In the genomic region with DNA sequence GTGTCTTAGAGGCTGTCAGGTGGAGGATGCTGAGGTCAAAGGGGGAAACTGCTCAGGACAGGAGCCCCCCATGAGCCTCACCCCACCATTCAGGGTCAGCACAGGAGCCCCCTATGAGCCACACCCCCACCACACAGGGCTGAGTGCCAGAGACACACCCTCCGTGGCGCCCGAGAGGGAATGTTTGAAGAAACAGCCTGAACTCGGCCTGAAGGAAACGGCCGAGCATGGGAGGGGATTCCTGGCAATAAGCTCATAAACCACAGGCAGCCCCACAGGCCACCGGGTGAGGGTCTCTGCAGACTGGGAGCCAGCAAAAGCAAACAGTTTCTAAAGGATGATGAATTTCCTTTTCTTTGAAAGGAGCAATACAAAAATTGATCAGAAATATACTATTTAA, we compare ENCODE assay signal across 21 cellular contexts.
"Had no signal": no experiment of that assay in that cellular context is flagged by ENCODE, and none has a peak within 500 bp of the region (broad histone marks: within the 10 kb centered on the region; RNA-seq: fewer than 3 reads in every experiment).

No MANE protein-coding gene starts in this region.

- H3K27me3 Mint-ChIP-seq: activated naive CD8-positive, alpha-beta T cell treated with anti-CD3 and anti-CD28 coated beads for 36 hours; natural killer cell treated with Interleukin-12 subunit alpha and Interleukin-12 subunit beta and Interleukin-15 and Interleukin-18, amount 100 ng/mL, for 72 hours; stimulated activated memory B cell treated with anti-CD40 and anti-IgM and Interleukin-4, amounts not matched to agents 10 μg/mL and 1 μg/mL and 100 μg/mL, for 72 hours had no signal

- H3K4me3 ChIP-seq: left ventricle myocardium inferior, stomach, suprapubic skin, tibial nerve had no signal

- H3K4me3 Mint-ChIP-seq: activated naive CD8-positive, alpha-beta T cell treated with anti-CD3 and anti-CD28 coated beads for 36 hours; natural killer cell treated with Interleukin-12 subunit alpha and Interleukin-12 subunit beta and Interleukin-15 and Interleukin-18, amount 100 ng/mL, for 72 hours; stimulated activated memory B cell treated with anti-CD40 and anti-IgM and Interleukin-4, amounts not matched to agents 10 μg/mL and 1 μg/mL and 100 μg/mL, for 72 hours had no signal

- H3K9me3 ChIP-seq: left ventricle myocardium inferior, stomach, suprapubic skin, tibial nerve had no signal

- H3K27ac ChIP-seq: left ventricle myocardium inferior, parathyroid adenoma, stomach, suprapubic skin, WERI-Rb-1 had no signal

- H3K36me3 ChIP-seq: left ventricle myocardium inferior, suprapubic skin, tibial nerve, WERI-Rb-1 had no signal

- ATAC-seq: natural killer cell treated with Interleukin-12 subunit alpha and Interleukin-12 subunit beta and Interleukin-15 and Interleukin-18, amount 100 ng/mL, for 72 hours; sciatic nerve; stimulated activated memory B cell treated with anti-CD40 and anti-IgM and Interleukin-4, amounts not matched to agents 10 μg/mL and 1 μg/mL and 100 μg/mL, for 72 hours had no signal

- H3K27me3 ChIP-seq: tibial nerve had no signal

- H3K9me3 Mint-ChIP-seq: activated naive CD8-positive, alpha-beta T cell treated with anti-CD3 and anti-CD28 coated beads for 36 hours; natural killer cell treated with Interleukin-12 subunit alpha and Interleukin-12 subunit beta and Interleukin-15 and Interleukin-18, amount 100 ng/mL, for 72 hours; stimulated activated memory B cell treated with anti-CD40 and anti-IgM and Interleukin-4, amounts not matched to agents 10 μg/mL and 1 μg/mL and 100 μg/mL, for 72 hours had no signal

- H3K4me1 ChIP-seq: left ventricle myocardium inferior, parathyroid adenoma, stomach, suprapubic skin had no signal

- H2AFZ ChIP-seq: parathyroid adenoma had no signal

- H3K36me3 Mint-ChIP-seq: activated naive CD8-positive, alpha-beta T cell treated with anti-CD3 and anti-CD28 coated beads for 36 hours; natural killer cell treated with Interleukin-12 subunit alpha and Interleukin-12 subunit beta and Interleukin-15 and Interleukin-18, amount 100 ng/mL, for 72 hours; stimulated activated memory B cell treated with anti-CD40 and anti-IgM and Interleukin-4, amounts not matched to agents 10 μg/mL and 1 μg/mL and 100 μg/mL, for 72 hours had no signal

- H3K27ac Mint-ChIP-seq: activated naive CD8-positive, alpha-beta T cell treated with anti-CD3 and anti-CD28 coated beads for 36 hours; natural killer cell treated with Interleukin-12 subunit alpha and Interleukin-12 subunit beta and Interleukin-15 and Interleukin-18, amount 100 ng/mL, for 72 hours; stimulated activated memory B cell treated with anti-CD40 and anti-IgM and Interleukin-4, amounts not matched to agents 10 μg/mL and 1 μg/mL and 100 μg/mL, for 72 hours had no signal

- H3K4me1 Mint-ChIP-seq: activated naive CD8-positive, alpha-beta T cell treated with anti-CD3 and anti-CD28 coated beads for 36 hours; stimulated activated memory B cell treated with anti-CD40 and anti-IgM and Interleukin-4, amounts not matched to agents 10 μg/mL and 1 μg/mL and 100 μg/mL, for 72 hours had no signal

- DNase-seq: activated CD4-positive, alpha-beta T cell treated with anti-CD3 and anti-CD28 coated beads, Interleukin-2, amount 50 U/mL, for 1 hour; activated CD4-positive, CD25-positive, alpha-beta regulatory T cell treated with anti-CD3 and anti-CD28 coated beads, Interleukin-2, amount 50 U/mL, for 72 hours; activated naive CD4-positive, alpha-beta T cell treated with Interleukin-2 at 50 U/mL for 16 hours; activated naive CD8-positive, alpha-beta T cell treated with anti-CD3 and anti-CD28 coated beads for 36 hours; activated T-cell treated with anti-CD3 and anti-CD28 coated beads, Interleukin-2, amount 50 U/mL, for 1 hour; central memory CD4-positive, alpha-beta T cell; effector memory CD4-positive, alpha-beta T cell; hippocampal formation; left ventricle myocardium inferior; mammary epithelial cell; nucleus accumbens; small intestine; stimulated activated CD4-positive, alpha-beta T cell treated with anti-CD3 and anti-CD28 coated beads, Interleukin-15, amount 100 ng/mL, for 24 hours; stomach; WERI-Rb-1 had no signal

- H3K9ac ChIP-seq: parathyroid adenoma had no signal
